8 cellular contexts compared by ENCODE assay signal in the genomic region with DNA sequence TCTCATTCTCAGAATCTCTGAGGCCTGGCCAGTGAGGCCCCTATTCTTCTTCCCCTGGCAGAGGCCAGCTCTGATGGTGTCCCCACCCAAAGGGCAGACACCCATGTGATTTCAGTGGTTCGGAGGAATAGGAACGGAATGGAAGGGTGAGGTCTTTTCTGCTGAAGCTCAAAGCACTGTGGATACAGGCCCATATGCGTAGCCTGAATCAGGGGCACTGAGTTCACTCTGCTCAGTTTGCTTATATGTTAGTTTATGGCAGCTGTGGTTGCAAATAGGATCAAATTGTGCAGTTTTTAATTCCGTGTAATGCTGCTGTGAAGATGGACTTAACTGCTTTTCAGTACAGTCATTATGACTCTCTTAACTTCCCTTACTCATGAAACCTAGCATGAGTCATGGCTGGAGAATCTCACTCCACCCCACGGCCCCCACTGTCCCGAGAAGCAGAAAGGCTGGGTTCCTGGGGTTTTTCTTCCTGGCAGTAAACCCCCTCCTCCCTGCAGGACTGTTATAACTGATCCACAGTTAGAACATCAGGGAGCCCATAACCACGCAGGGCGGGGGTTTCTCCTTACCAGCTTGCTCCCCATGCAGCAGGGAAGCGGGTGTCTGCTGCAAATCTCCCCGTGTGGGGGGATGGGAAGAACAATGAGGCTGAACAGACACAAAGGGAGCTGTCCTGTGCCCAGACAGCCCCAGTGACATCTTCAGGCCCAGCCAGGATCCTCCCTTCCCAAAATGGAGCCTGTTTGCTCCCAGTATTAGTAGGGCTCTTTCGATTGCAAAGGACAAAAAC.
A peak's percentile ranks its signal among the peaks of the same experiment; 100 is the strongest.
DNase-seq lines count a peak whose midpoint lies in the region; ATAC-seq and TF ChIP-seq lines count a peak whose summit lies in the region.

No MANE protein-coding gene starts in this region.

- H3K36me3 ChIP-seq in Caco-2 (ENCODE audit: control insufficient read depth, insufficient read depth, low read length) (no peaks in the 10 kb centered on the region), HUES48 (ENCODE audit: control insufficient read depth, insufficient read depth, low read length) (no peaks in the 10 kb centered on the region)

- H3K4me3 ChIP-seq in Caco-2 (ENCODE audit: low read depth, low read length) (no peak overlapping the region), HUES48 (ENCODE audit: low read depth, low read length) (no peak overlapping the region)

- no peaks in the 10 kb centered on the region for H3K9me3 ChIP-seq in Caco-2
- H3K9me3 ChIP-seq in HUES48 (ENCODE audit: control insufficient read depth, insufficient read depth, low read length) = peaks cover 11% of the 10 kb centered on the region

- H3K4me3 Mint-ChIP-seq in Caco-2 (ENCODE audit: unreplicated experiment) = no peak overlapping the region
- no peak overlapping the region for H3K4me3 Mint-ChIP-seq in activated naive CD8-positive, alpha-beta T cell treated with anti-CD3 and anti-CD28 coated beads, Interleukin-2, amount 50 U/mL, for 24 hours

- H3K9me3 Mint-ChIP-seq in Caco-2 (ENCODE audit: unreplicated experiment) = no peaks in the 10 kb centered on the region
- peaks cover 5% of the 10 kb centered on the region for H3K9me3 Mint-ChIP-seq in activated naive CD8-positive, alpha-beta T cell treated with anti-CD3 and anti-CD28 coated beads, Interleukin-2, amount 50 U/mL, for 24 hours

- H3K27ac ChIP-seq in HUES48 (ENCODE audit: low read depth, low read length) = peak overlapping the region; percentile 92

- no peak overlapping the region; the same call in 1 of the 2 replicates for H3K9ac ChIP-seq in HUES48 (ENCODE audit: low read depth, low read length)

- intact Hi-C loops in Caco-2 (cut with micrococcal nuclease; ENCODE audit: unreplicated experiment) = no loop called here

- no peak for TF ChIP-seq CTCF in Caco-2 (IDR thresholded peaks at IDR 0.05; ENCODE audit: insufficient read depth in 1 of 2, low read depth in 1 of 2, low read length in 1 of 2, severe bottlenecking in 1 of 2, unreplicated experiment in 1 of 2)

- no peaks in the 10 kb centered on the region for H3K27me3 Mint-ChIP-seq in Caco-2 (ENCODE audit: insufficient read depth, unreplicated experiment)
- no peaks in the 10 kb centered on the region for H3K27me3 Mint-ChIP-seq in activated naive CD8-positive, alpha-beta T cell treated with anti-CD3 and anti-CD28 coated beads, Interleukin-2, amount 50 U/mL, for 24 hours

- no peaks in the 10 kb centered on the region for H3K4me1 Mint-ChIP-seq in Caco-2 (ENCODE audit: low read depth, unreplicated experiment)
- H3K4me1 Mint-ChIP-seq in activated naive CD8-positive, alpha-beta T cell treated with anti-CD3 and anti-CD28 coated beads, Interleukin-2, amount 50 U/mL, for 24 hours = peaks cover 29% of the 10 kb centered on the region

- no peaks in the 10 kb centered on the region for H3K27me3 ChIP-seq in Caco-2 (replicated peaks; ENCODE audit: control insufficient read depth, insufficient read depth, low read length)
- H3K27me3 ChIP-seq in HUES48 (ENCODE audit: control insufficient read depth, insufficient read depth, low read length) = no peaks in the 10 kb centered on the region

- POLR2A ChIA-PET in Caco-2 (lab: Charles Lee) = no interaction called here

- DNase-seq in Caco-2 = peak; percentile 29 to 48
- peak; percentile 25 for DNase-seq in activated naive CD8-positive, alpha-beta T cell treated with anti-CD3 and anti-CD28 coated beads, Interleukin-2, amount 50 U/mL, for 24 hours
- DNase-seq in hepatic stellate cell (ENCODE audit: low spot score) = peak; percentile 93
- peak; percentile 5 to 21 for DNase-seq in stimulated activated CD8-positive, alpha-beta memory T cell treated with anti-CD3 and anti-CD28 coated beads, Interleukin-15, amount 100 ng/mL, for 48 hours (ENCODE audit: low read depth in 2 of 2)
- DNase-seq in T-helper 9 cell = no peak
- DNase-seq in DMS79 (lab: John Stamatoyannopoulos, UW) = no peak

- CTCF ChIA-PET in Caco-2 (lab: Charles Lee) = no interaction called here

- H3K4me1 ChIP-seq in Caco-2 = peaks cover 17% of the 10 kb centered on the region
- peaks cover 43% of the 10 kb centered on the region for H3K4me1 ChIP-seq in HUES48 (ENCODE audit: control insufficient read depth, insufficient read depth, low read length)

- H3K27ac Mint-ChIP-seq in Caco-2 (ENCODE audit: unreplicated experiment) = peak overlapping the region; percentile 53
- H3K27ac Mint-ChIP-seq in activated naive CD8-positive, alpha-beta T cell treated with anti-CD3 and anti-CD28 coated beads, Interleukin-2, amount 50 U/mL, for 24 hours = peak overlapping the region; percentile 53

- no TSS peak for BruUV-seq in Caco-2 (replicated peaks; lab: Mats Ljungman, UMichigan)

- H3K36me3 Mint-ChIP-seq in Caco-2 (ENCODE audit: insufficient read depth, unreplicated experiment) = no peaks in the 10 kb centered on the region
- H3K36me3 Mint-ChIP-seq in activated naive CD8-positive, alpha-beta T cell treated with anti-CD3 and anti-CD28 coated beads, Interleukin-2, amount 50 U/mL, for 24 hours (ENCODE audit: low read depth) = peaks cover 2% of the 10 kb centered on the region

- ATAC-seq in GM21515 (IDR thresholded peaks at IDR 0.05; ENCODE audit: unreplicated experiment) = peak; percentile 82
- peak; percentile 73 for ATAC-seq in activated naive CD8-positive, alpha-beta T cell treated with anti-CD3 and anti-CD28 coated beads, Interleukin-2, amount 50 U/mL, for 24 hours

Comparison
In these comparisons a context has a peak if more than half of its experiments do, and no peak if none do; other contexts are left out.
1. DNase-seq: peak in Caco-2 (2 of 2), activated naive CD8-positive, alpha-beta T cell treated with anti-CD3 and anti-CD28 coated beads, Interleukin-2, amount 50 U/mL, for 24 hours (single experiment), hepatic stellate cell (single experiment) and stimulated activated CD8-positive, alpha-beta memory T cell treated with anti-CD3 and anti-CD28 coated beads, Interleukin-15, amount 100 ng/mL, for 48 hours (2 of 2); none in T-helper 9 cell (single experiment) and DMS79 (single experiment).